6 cellular contexts compared by ENCODE assay signal in genomic region chr16:34018277-34018676, GRCh38.
DNase-seq lines count a peak whose midpoint lies in the region; ATAC-seq, FAIRE-seq and TF ChIP-seq lines count a peak whose summit lies in the region.
"Not testable (repeated sequence)": the region's sequence is repeated elsewhere in the genome, so short reads cannot be mapped to it uniquely, and the experiment has no call there.

No MANE protein-coding gene starts in this region.

- H3K27ac ChIP-seq in IMR-90 (ENCODE audit: insufficient read depth, low read length); K562 (ENCODE audit: extremely low read depth, low read depth, low read length); kidney (ENCODE audit: low read depth in 2 of 2, low read length in 2 of 2); pancreas: not testable (repeated sequence)

- FAIRE-seq in K562 (lab: Jason Lieb, UNC): not testable (repeated sequence)
- peak; percentile 82 for FAIRE-seq in frontal cortex (lab: Jason Lieb, UNC)
- peak; percentile 32 for FAIRE-seq in kidney (lab: Jason Lieb, UNC)
- peak; percentile 69 for FAIRE-seq in pancreas (lab: Jason Lieb, UNC)

- H3K9me3 ChIP-seq in Caco-2; IMR-90 (ENCODE audit: control insufficient read depth, insufficient read depth, low read length); K562 (replicated peaks; ENCODE audit: control insufficient read depth, insufficient read depth, low read depth, low read length); kidney (ENCODE audit: control insufficient read depth in 1 of 2, low read length in 2 of 2); pancreas: not testable (repeated sequence)

- not testable (repeated sequence) for H3K18ac ChIP-seq in IMR-90 (ENCODE audit: low read depth, low read length)

- not testable (repeated sequence) for TF ChIP-seq CTCF in Caco-2 (IDR thresholded peaks at IDR 0.05; ENCODE audit: insufficient read depth in 1 of 2, low read depth in 1 of 2, low read length in 1 of 2, severe bottlenecking in 1 of 2, unreplicated experiment in 1 of 2); IMR-90 (conservative IDR thresholded peaks at IDR 0.05; ENCODE audit: low read depth, low read length); K562 (IDR thresholded peaks at IDR 0.05 in 2 of 3, conservative IDR thresholded peaks at IDR 0.05 in 1 of 3; ENCODE audit: insufficient read depth in 2 of 3, low read depth in 1 of 3, low read length in 3 of 3); kidney (IDR thresholded peaks at IDR 0.05; ENCODE audit: borderline replicate concordance, extremely low read depth, insufficient read depth); pancreas (IDR thresholded peaks at IDR 0.05)

- H4K91ac ChIP-seq in IMR-90 (ENCODE audit: insufficient read depth, low read depth, low read length): not testable (repeated sequence)

- H3K27me3 Mint-ChIP-seq in Caco-2 (ENCODE audit: insufficient read depth, unreplicated experiment): not testable (repeated sequence)

- H3K4ac ChIP-seq in IMR-90 (ENCODE audit: low read depth, low read length): not testable (repeated sequence)

- TF ChIP-seq POLR2A in IMR-90 (IDR thresholded peaks at IDR 0.05; ENCODE audit: low read depth, low read length); K562 (conservative IDR thresholded peaks at IDR 0.05): not testable (repeated sequence)

- H3K14ac ChIP-seq in IMR-90 (replicated peaks; ENCODE audit: low read depth, low read length): not testable (repeated sequence)

- TF ChIP-seq EP300 in K562 (IDR thresholded peaks at IDR 0.05; ENCODE audit: low read length): not testable (repeated sequence)

- H3K36me3 ChIP-seq in Caco-2 (ENCODE audit: control insufficient read depth, insufficient read depth, low read length); IMR-90 (ENCODE audit: control insufficient read depth, insufficient read depth, low read length); K562 (ENCODE audit: control insufficient read depth, insufficient read depth, low read length); kidney (ENCODE audit: control insufficient read depth in 1 of 2, insufficient read depth in 2 of 2, low read length in 2 of 2); pancreas: not testable (repeated sequence)

- H3K4me3 Mint-ChIP-seq in Caco-2 (ENCODE audit: unreplicated experiment): not testable (repeated sequence)

- not testable (repeated sequence) for H3K4me3 ChIP-seq in Caco-2 (ENCODE audit: low read depth, low read length); IMR-90 (ENCODE audit: insufficient read depth, low read depth, low read length); K562; kidney (ENCODE audit: low read length in 2 of 2); pancreas

- ATAC-seq in IMR-90 (ENCODE audit: low read depth); K562; pancreas: not testable (repeated sequence)

- TF ChIP-seq RAD21 in IMR-90 (IDR thresholded peaks at IDR 0.05; ENCODE audit: low read length); K562 (CRISPR knock-in tag; conservative IDR thresholded peaks at IDR 0.05 in 1 of 2, IDR thresholded peaks at IDR 0.05 in 1 of 2): not testable (repeated sequence)

- H3K23ac ChIP-seq in IMR-90 (ENCODE audit: low read depth, low read length): not testable (repeated sequence)

- H3K9ac ChIP-seq in IMR-90 (ENCODE audit: low read depth, low read length); K562 (ENCODE audit: insufficient read depth in 1 of 2, low read depth in 2 of 2, low read length in 2 of 2); kidney (ENCODE audit: low read length in 2 of 2): not testable (repeated sequence)

- not testable (repeated sequence) for H4K8ac ChIP-seq in IMR-90 (ENCODE audit: low read depth in 2 of 2, low read length in 2 of 2)

- not testable (repeated sequence) for H2AFZ ChIP-seq in IMR-90 (replicated peaks; ENCODE audit: low read length, poor library complexity); K562 (ENCODE audit: low read depth, low read length)

- not testable (repeated sequence) for H3K4me1 ChIP-seq in Caco-2; IMR-90 (ENCODE audit: control insufficient read depth, insufficient read depth, low read length); kidney (ENCODE audit: control insufficient read depth in 1 of 2, insufficient read depth in 1 of 2, low read depth in 1 of 2, low read length in 2 of 2); pancreas
- H3K4me1 ChIP-seq in K562 (replicated peaks in 1 of 2; ENCODE audit: control insufficient read depth in 2 of 2, insufficient read depth in 2 of 2, low read length in 2 of 2): peaks cover 0 to 10% of the 10 kb centered on the region in 2 experiments; a peak in 2 of 5 replicates

- CTCF ChIA-PET in Caco-2 (lab: Charles Lee); IMR-90 (lab: Yijun Ruan, JAX); K562 (lab: Yijun Ruan, JAX; ENCODE audit: low intra/inter-chr PET ratio): not testable (repeated sequence)

- not testable (repeated sequence) for H2AK5ac ChIP-seq in IMR-90 (ENCODE audit: low read depth, low read length)

- not testable (repeated sequence) for H3K4me1 Mint-ChIP-seq in Caco-2 (ENCODE audit: low read depth, unreplicated experiment)

- H4K5ac ChIP-seq in IMR-90 (ENCODE audit: low read depth, low read length): not testable (repeated sequence)

- not testable (repeated sequence) for H3K9me1 ChIP-seq in IMR-90 (ENCODE audit: insufficient read depth, low read length); K562 (ENCODE audit: control insufficient read depth, insufficient read depth, low read length)

- H4K20me1 ChIP-seq in IMR-90 (ENCODE audit: insufficient read depth, low read length); K562 (replicated peaks; ENCODE audit: control insufficient read depth, insufficient read depth, low read length): not testable (repeated sequence)

- H3K36me3 Mint-ChIP-seq in Caco-2 (ENCODE audit: insufficient read depth, unreplicated experiment): not testable (repeated sequence)

- H3K79me1 ChIP-seq in IMR-90 (ENCODE audit: low read depth in 1 of 2, low read length in 2 of 2): not testable (repeated sequence)

- not testable (repeated sequence) for DNase-seq in Caco-2; IMR-90; K562 (ENCODE audit: extremely low read depth in 1 of 4, low spot score in 3 of 4); frontal cortex (ENCODE audit: low spot score in 2 of 2); kidney; pancreas

- not testable (repeated sequence) for H2BK20ac ChIP-seq in IMR-90 (ENCODE audit: low read depth, low read length)

- not testable (repeated sequence) for BruUV-seq in Caco-2 (replicated peaks; lab: Mats Ljungman, UMichigan); IMR-90 (replicated peaks; lab: Mats Ljungman, UMichigan); K562 (replicated peaks; lab: Mats Ljungman, UMichigan)

- not testable (repeated sequence) for H2BK15ac ChIP-seq in IMR-90 (ENCODE audit: low read depth, low read length)

- not testable (repeated sequence) for H3K27me3 ChIP-seq in Caco-2 (replicated peaks; ENCODE audit: control insufficient read depth, insufficient read depth, low read length); IMR-90 (ENCODE audit: control insufficient read depth, insufficient read depth, low read length); K562 (ENCODE audit: control insufficient read depth in 2 of 2, insufficient read depth in 2 of 2, low read length in 2 of 2); pancreas

- H3K9me3 Mint-ChIP-seq in Caco-2 (ENCODE audit: unreplicated experiment): peaks cover 31% of the 10 kb centered on the region

- H3K79me2 ChIP-seq in K562 (ENCODE audit: control insufficient read depth, insufficient read depth, low read length): not testable (repeated sequence)

- not testable (repeated sequence) for H3K4me2 ChIP-seq in IMR-90 (ENCODE audit: low read depth, low read length); K562 (ENCODE audit: insufficient read depth, low read length)

- H3K27ac Mint-ChIP-seq in Caco-2 (ENCODE audit: unreplicated experiment): peak overlapping the region; percentile 32

- not testable (repeated sequence) for H2BK5ac ChIP-seq in IMR-90 (ENCODE audit: low read depth, low read length, poor library complexity, severe bottlenecking)

- H2AK9ac ChIP-seq in IMR-90 (replicated peaks; ENCODE audit: low read depth, low read length, poor library complexity): not testable (repeated sequence)

- in situ Hi-C loops in IMR-90 (cut with MboI; ENCODE audit: low sequenced_read_pairs); K562 (cut with MboI): not testable (repeated sequence)

- H2BK120ac ChIP-seq in IMR-90 (ENCODE audit: low read depth, low read length): not testable (repeated sequence)

- not testable (repeated sequence) for H3K56ac ChIP-seq in IMR-90 (ENCODE audit: extremely low read depth, insufficient read depth, low read length)

- dilution Hi-C loops in IMR-90 (cut with HindIII; ENCODE audit: low sequenced_read_pairs, unreplicated experiment): not testable (repeated sequence)

- POLR2A ChIA-PET in Caco-2 (lab: Charles Lee); IMR-90 (lab: Charles Lee; ENCODE audit: unreplicated experiment); K562 (lab: Yijun Ruan, JAX): not testable (repeated sequence)

- intact Hi-C loops in Caco-2 (cut with micrococcal nuclease; ENCODE audit: unreplicated experiment); IMR-90 (cut with micrococcal nuclease); K562 (cut with micrococcal nuclease); kidney (cut with DNase I); pancreas (cut with DNase I): not testable (repeated sequence)

TF ChIP-seq in IMR-90, 13 proteins besides CTCF, POLR2A, EP300 and RAD21:
- TF ChIP-seq CEBPB (IDR thresholded peaks at IDR 0.05; ENCODE audit: low read depth, low read length): peak; percentile 55
TF ChIP-seq in IMR-90: peak in this region for 1; not testable (repeated sequence) for 12.
